8 cellular contexts compared by ENCODE assay signal in genomic region chr1:203327684-203328457, GRCh38. TPM values are rescaled to one million over a fixed set of nuclear protein-coding genes. Genes with fewer than 3 reads are reported as not detected.
DNase-seq lines count a peak whose midpoint lies in the region; ATAC-seq, FAIRE-seq and TF ChIP-seq lines count a peak whose summit lies in the region.

No MANE protein-coding gene starts in this region.

- peaks cover 20% of the 10 kb centered on the region for H3K4me1 Mint-ChIP-seq in osteocyte (ENCODE audit: unreplicated experiment)

- peak; percentile 26 for ATAC-seq in GM21367 (IDR thresholded peaks at IDR 0.05; ENCODE audit: unreplicated experiment)
- ATAC-seq in activated naive CD4-positive, alpha-beta T cell treated with anti-CD3 and anti-CD28 coated beads, Interleukin-2, amount 50 U/mL, for 72 hours: peak; percentile 56 to 63

- no peaks in the 10 kb centered on the region for H3K36me3 Mint-ChIP-seq in activated naive CD4-positive, alpha-beta T cell treated with anti-CD3 and anti-CD28 coated beads, Interleukin-2, amount 50 U/mL, for 72 hours
- no peaks in the 10 kb centered on the region for H3K36me3 Mint-ChIP-seq in osteocyte (ENCODE audit: unreplicated experiment)

- peaks cover 54% of the 10 kb centered on the region for H3K27me3 Mint-ChIP-seq in osteocyte (ENCODE audit: unreplicated experiment)

- DNase-seq in DMS53 treated with DMSO at 0.1 percent for 48 hours (lab: John Stamatoyannopoulos, UW; ENCODE audit: unreplicated experiment): peak; percentile 86
- peak; percentile 19 for DNase-seq in HS-5 (ENCODE audit: low read depth)
- DNase-seq in RKO (ENCODE audit: low spot score): peak; percentile 51
- DNase-seq in activated naive CD4-positive, alpha-beta T cell treated with anti-CD3 and anti-CD28 coated beads, Interleukin-2, amount 50 U/mL, for 72 hours (ENCODE audit: low spot score in 2 of 2): peak; percentile 55 to 75
- DNase-seq in head of caudate nucleus: peak; percentile 58 to 88 (median 75)
- DNase-seq in osteocyte (ENCODE audit: extremely low spot score, unreplicated experiment): no peak
- DNase-seq in RCC 7860 (ENCODE audit: low spot score): no peak

- H3K9me3 Mint-ChIP-seq in activated naive CD4-positive, alpha-beta T cell treated with anti-CD3 and anti-CD28 coated beads, Interleukin-2, amount 50 U/mL, for 72 hours: no peaks in the 10 kb centered on the region
- H3K9me3 Mint-ChIP-seq in osteocyte (ENCODE audit: unreplicated experiment): no peaks in the 10 kb centered on the region

- peak overlapping the region; percentile 65 for H3K4me3 Mint-ChIP-seq in osteocyte (ENCODE audit: unreplicated experiment)

- peak overlapping the region; percentile 89 to 95 for H3K27ac Mint-ChIP-seq in activated naive CD4-positive, alpha-beta T cell treated with anti-CD3 and anti-CD28 coated beads, Interleukin-2, amount 50 U/mL, for 72 hours
- H3K27ac Mint-ChIP-seq in osteocyte (ENCODE audit: unreplicated experiment): peak overlapping the region; percentile 5

- FAIRE-seq in RCC 7860 (lab: Jason Lieb, UNC): no peak

- intact Hi-C loops in head of caudate nucleus (cut with DNase I): loop anchor here (2.0 kb wide), 1 partner anchor 53 kb away; no protein-coding TSS in a partner anchor

- TF ChIP-seq CTCF in osteocyte (IDR thresholded peaks at IDR 0.05): peak; percentile 52

RNA-seq across cellular contexts. Expression of gene BTG2, which starts 22.6 kb away (rescaled TPM):
- 100 to 1,000 TPM in 1 of 2 donors, 10 to 100 TPM in 1; 87.2 to 185 TPM for total RNA-seq in activated naive CD4-positive, alpha-beta T cell treated with anti-CD3 and anti-CD28 coated beads, Interleukin-2, amount 50 U/mL, for 72 hours
- total RNA-seq in osteocyte: 31.2 and 33.7 TPM in 2 replicates

RNA-seq across cellular contexts. Expression of gene FMOD, which starts 23.1 kb away (rescaled TPM):
- total RNA-seq in activated naive CD4-positive, alpha-beta T cell treated with anti-CD3 and anti-CD28 coated beads, Interleukin-2, amount 50 U/mL, for 72 hours: 1 to 10 TPM in 1 of 2 donors, under 1 TPM in 1; 0.68 to 1.4 TPM
- not detected in 2 replicates for total RNA-seq in osteocyte

Comparison
In these comparisons a context has a peak if more than half of its experiments do, and no peak if none do; other contexts are left out.
1. DNase-seq: peak in DMS53 treated with DMSO at 0.1 percent for 48 hours (single experiment), HS-5 (single experiment), RKO (single experiment), activated naive CD4-positive, alpha-beta T cell treated with anti-CD3 and anti-CD28 coated beads, Interleukin-2, amount 50 U/mL, for 72 hours (2 of 2) and head of caudate nucleus (42 of 42); none in osteocyte (single experiment) and RCC 7860 (single experiment).